9 cellular contexts compared by ENCODE assay signal in the genomic region with DNA sequence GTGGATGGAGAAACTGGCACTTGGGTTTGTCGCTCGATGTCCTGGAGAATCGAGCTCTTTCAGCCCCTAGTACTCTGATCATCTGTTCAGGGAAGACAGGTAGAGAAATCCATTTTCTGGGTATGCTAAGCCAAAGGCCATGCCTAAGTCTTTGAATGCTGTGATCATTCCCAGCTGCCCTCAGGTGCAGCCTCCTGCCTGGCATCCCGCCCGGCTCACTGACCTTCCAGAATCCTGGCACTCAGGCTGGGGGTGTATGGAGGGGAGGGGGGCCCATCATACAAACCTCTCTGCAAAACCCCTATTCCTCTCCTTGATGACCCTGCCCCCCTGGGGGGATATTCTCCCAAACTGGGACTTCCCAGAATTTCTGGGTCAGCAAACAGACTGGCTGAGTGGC. TPM values are rescaled to one million over a fixed set of nuclear protein-coding genes. Genes with fewer than 3 reads are reported as not detected.
"Had no signal": no experiment of that assay in that cellular context is flagged by ENCODE, and none has a peak within 500 bp of the region (broad histone marks: within the 10 kb centered on the region; RNA-seq: fewer than 3 reads in every experiment).

No MANE protein-coding gene starts in this region.

- FAIRE-seq: HTR-8/SVneo had no signal

- H3K9ac ChIP-seq: KMS-11 had no signal

- DNase-seq: HFFc6, KBM-7 had no signal

- H3K4me2 ChIP-seq: GM23338, KMS-11 had no signal

- H3K27ac ChIP-seq: KMS-11 had no signal

- H2AFZ ChIP-seq: GM23338 had no signal

- H3K4me3 ChIP-seq: GM23338, HAP-1 had no signal

- ATAC-seq: GM23338, HCT116 had no signal

- H3K9me3 ChIP-seq: HAP-1 had no signal

- H3K4me1 ChIP-seq: HAP-1 had no signal

- H3K36me3 ChIP-seq: HAP-1 had no signal

RNA-seq across cellular contexts. Expression of gene C20orf203, which starts 28.6 kb away (rescaled TPM):
- total RNA-seq: GM23338, H4, HFFc6, HT-29 had no signal
